ENCODE assay signal across 8 cellular contexts in the genomic region with DNA sequence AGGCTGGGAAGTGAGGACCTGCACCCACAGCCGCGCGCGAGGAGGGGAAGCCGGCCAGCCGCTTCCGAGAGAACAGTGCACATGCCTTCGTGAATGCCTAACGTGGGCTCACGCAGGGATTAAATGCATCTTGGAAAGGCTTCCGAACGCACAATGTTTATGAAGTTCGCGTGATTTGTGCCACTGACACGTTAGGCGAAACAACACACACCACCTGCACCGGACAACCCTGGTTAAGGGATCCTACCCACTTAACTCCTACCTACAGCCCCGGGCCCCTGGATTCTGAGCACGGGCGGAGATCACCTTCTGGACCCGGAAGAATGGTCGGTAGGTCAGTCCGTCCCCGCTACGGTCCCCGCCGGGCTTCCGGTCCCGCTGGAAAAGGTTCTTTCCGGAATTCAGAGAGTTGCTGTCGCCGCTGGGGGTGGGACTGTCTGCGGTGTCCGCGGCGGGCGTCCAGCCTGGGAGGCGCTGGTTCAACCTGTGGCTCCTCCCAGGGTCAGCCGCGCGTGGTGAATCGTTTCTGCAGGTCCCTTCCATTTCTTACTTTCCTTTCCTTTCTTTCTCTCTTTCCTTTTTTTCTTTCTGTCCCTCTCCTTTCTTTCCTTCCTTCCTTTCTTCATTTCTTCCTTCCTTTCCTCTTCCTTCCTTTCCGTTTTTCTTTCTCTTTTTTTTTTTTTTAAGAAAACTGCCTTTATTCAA. TPM values are rescaled to one million over a fixed set of nuclear protein-coding genes. Genes with fewer than 3 reads are reported as not detected.
DNase-seq lines count a peak whose midpoint lies in the region; ATAC-seq and TF ChIP-seq lines count a peak whose summit lies in the region.

A gene with protein sequence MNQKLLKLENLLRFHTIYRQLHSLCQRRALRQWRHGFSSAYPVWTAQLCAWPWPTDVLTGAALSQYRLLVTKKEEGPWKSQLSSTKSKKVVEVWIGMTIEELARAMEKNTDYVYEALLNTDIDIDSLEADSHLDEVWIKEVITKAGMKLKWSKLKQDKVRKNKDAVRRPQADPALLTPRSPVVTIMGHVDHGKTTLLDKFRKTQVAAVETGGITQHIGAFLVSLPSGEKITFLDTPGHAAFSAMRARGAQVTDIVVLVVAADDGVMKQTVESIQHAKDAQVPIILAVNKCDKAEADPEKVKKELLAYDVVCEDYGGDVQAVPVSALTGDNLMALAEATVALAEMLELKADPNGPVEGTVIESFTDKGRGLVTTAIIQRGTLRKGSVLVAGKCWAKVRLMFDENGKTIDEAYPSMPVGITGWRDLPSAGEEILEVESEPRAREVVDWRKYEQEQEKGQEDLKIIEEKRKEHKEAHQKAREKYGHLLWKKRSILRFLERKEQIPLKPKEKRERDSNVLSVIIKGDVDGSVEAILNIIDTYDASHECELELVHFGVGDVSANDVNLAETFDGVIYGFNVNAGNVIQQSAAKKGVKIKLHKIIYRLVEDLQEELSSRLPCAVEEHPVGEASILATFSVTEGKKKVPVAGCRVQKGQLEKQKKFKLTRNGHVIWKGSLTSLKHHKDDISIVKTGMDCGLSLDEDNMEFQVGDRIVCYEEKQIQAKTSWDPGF (minus strand): TSS at position 325 of the 705 bp plus-strand sequence. CDS start 5,373 bp downstream, outside the sequence.

- peaks cover 0 to 5% of the 10 kb centered on the region in 2 donors for H3K36me3 ChIP-seq in vagina

- under 1% methylated on average over 43 of the region's 43 CpGs for WGBS in right cardiac atrium

- ATAC-seq in GM18499 (IDR thresholded peaks at IDR 0.05; ENCODE audit: insufficient read depth, unreplicated experiment) (peak; percentile 88), HG02943 (IDR thresholded peaks at IDR 0.05; ENCODE audit: low read depth, unreplicated experiment) (peak; percentile 96), right cardiac atrium (peak; percentile 99)

- intact Hi-C loops in T-helper 2 cell treated with Interferon-gamma antibody and Interleukin-4, amounts not matched to agents 100 ng/mL and 5 ng/mL, for 36 hours (cut with micrococcal nuclease) = loop anchor here (1.0 kb wide), 4 partner anchors 13 to 348 kb away; a partner anchor contains a TSS
- intact Hi-C loops in right cardiac atrium (cut with DNase I) = loop anchor here in 1 of 4 donors (5.0 kb wide), 1 partner anchor 37 kb away; a partner anchor contains a TSS
- intact Hi-C loops in vagina (cut with DNase I) = no loop called here

- TF ChIP-seq POLR2A in vagina (IDR thresholded peaks at IDR 0.05) = no peak

- H3K9me3 ChIP-seq in right cardiac atrium (ENCODE audit: control insufficient read depth, low read length) (no peaks in the 10 kb centered on the region), vagina (no peaks in the 10 kb centered on the region)

- no peak for TF ChIP-seq CTCF in vagina (IDR thresholded peaks at IDR 0.05)

- DNase-seq in NCI-H187 treated with DMSO at 0.1 percent for 48 hours (lab: John Stamatoyannopoulos, UW) (peak; percentile 77), anterior cingulate cortex (lab: John Stamatoyannopoulos, UW) (peak; percentile 54 to 95 (median 88)), right cardiac atrium (peak; percentile 97 to 98 (median 98)), putamen (ENCODE audit: low spot score) (peak; percentile 90), vagina (ENCODE audit: extremely low spot score in 2 of 2) (peak in 1 of 2 donors; percentile 93)

- H3K27ac ChIP-seq in right cardiac atrium (ENCODE audit: low read length) (peak within 1 kb of the TSS; percentile 97), vagina (peak within 1 kb of the TSS; percentile 84)

- H3K27me3 ChIP-seq in right cardiac atrium (ENCODE audit: control insufficient read depth, insufficient read depth) (no peaks in the 10 kb centered on the region), vagina (no peaks in the 10 kb centered on the region)

- H3K4me3 ChIP-seq in right cardiac atrium (ENCODE audit: low read length) (peak within 1 kb of the TSS; percentile 91), vagina (peak within 1 kb of the TSS; percentile 59 to 70)

- H3K4me1 ChIP-seq in right cardiac atrium (ENCODE audit: control insufficient read depth, insufficient read depth, low read length) (peaks cover 2% of the 10 kb centered on the region), vagina (peaks cover 17% of the 10 kb centered on the region)

RNA-seq across cellular contexts. Expression of the gene that starts here (rescaled TPM):
- total RNA-seq in T-helper 2 cell treated with Interferon-gamma antibody and Interleukin-4, amounts not matched to agents 100 ng/mL and 5 ng/mL, for 36 hours = 24.6 and 24.9 TPM in 2 replicates
- total RNA-seq in right cardiac atrium (10 to 100 TPM; 28.2 to 39.6 (median 35.8) TPM), vagina (19.4 TPM)
- polyA plus RNA-seq in right cardiac atrium = 30.2 TPM
